17 cellular contexts compared by ENCODE assay signal in the genomic region with DNA sequence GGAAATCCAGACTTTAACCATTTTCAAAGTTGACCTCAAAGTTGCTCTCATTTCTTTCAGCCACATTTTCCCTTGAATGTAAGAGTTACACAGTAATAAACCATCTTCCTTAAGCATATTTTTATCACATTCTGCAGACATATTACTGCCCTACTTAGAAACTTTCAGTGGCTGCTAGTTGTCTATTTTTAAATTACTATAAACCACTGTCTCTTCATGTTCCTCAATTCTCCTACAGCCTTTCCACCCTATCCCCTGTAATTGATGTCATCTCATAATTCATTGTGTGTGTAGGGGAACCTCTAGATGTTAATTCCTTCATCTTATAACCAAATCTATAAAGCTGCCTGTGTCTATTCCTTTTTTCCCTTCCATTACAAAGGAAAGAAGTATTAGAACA.
"Had no signal": no experiment of that assay in that cellular context is flagged by ENCODE, and none has a peak within 500 bp of the region (broad histone marks: within the 10 kb centered on the region; RNA-seq: fewer than 3 reads in every experiment).

No MANE protein-coding gene starts in this region.

- H3K9me3 ChIP-seq: esophagus squamous epithelium, heart right ventricle, left lung, sigmoid colon, spleen, upper lobe of right lung had no signal

- DNase-seq: activated B cell treated with CpG ODN at 0.5 μM for 24 hours; activated CD4-positive, alpha-beta memory T cell treated with anti-CD3 and anti-CD28 coated beads for 36 hours; activated CD4-positive, alpha-beta T cell treated with anti-CD3 and anti-CD28 coated beads for 4 hours; activated T-cell treated with anti-CD3 and anti-CD28 coated beads for 4 hours; dermis blood vessel endothelial cell; effector memory CD4-positive, alpha-beta T cell; esophagus squamous epithelium; heart right ventricle; left lung; nephron progenitor cell; nucleus accumbens; posterior cingulate gyrus; sigmoid colon; spleen; stimulated activated CD4-positive, alpha-beta T cell treated with anti-CD3 and anti-CD28 coated beads, Interleukin-4, amount 100 ng/mL, for 4 hours; stimulated activated naive B cell treated with anti-CD40 and anti-IgM and Interleukin-4, amounts not matched to agents 10 μg/mL and 1 μg/mL and 100 μg/mL, for 72 hours; upper lobe of right lung had no signal

- H3K27me3 ChIP-seq: esophagus squamous epithelium, heart right ventricle, left lung, sigmoid colon, spleen, upper lobe of right lung had no signal

- H3K36me3 ChIP-seq: heart right ventricle, left lung, sigmoid colon, upper lobe of right lung had no signal

- H3K4me1 ChIP-seq: esophagus squamous epithelium, heart right ventricle, left lung, spleen, upper lobe of right lung had no signal

- H3K4me3 ChIP-seq: esophagus squamous epithelium, heart right ventricle, left lung, sigmoid colon, spleen, upper lobe of right lung had no signal

- H3K27ac ChIP-seq: esophagus squamous epithelium, heart right ventricle, left lung, sigmoid colon, spleen, upper lobe of right lung had no signal
